In the genomic region with DNA sequence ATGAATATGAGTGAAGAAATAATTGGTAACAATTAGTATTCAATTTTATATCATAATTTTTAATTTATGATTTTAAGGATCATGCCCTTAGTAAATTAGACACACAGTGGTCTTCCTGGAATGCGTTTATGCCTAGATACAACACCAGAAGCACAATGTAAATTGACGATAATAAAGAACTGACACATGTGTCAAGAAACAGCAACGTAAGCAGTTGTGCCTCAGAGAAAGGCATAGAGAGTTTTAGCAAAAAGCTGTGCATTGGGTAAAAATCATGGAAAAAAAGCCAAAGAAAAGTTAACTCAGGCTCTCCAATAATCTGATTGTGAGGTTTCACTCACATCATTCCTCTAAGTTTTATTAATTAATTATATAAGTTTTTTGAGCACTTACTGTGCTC, we compare ENCODE assay signal across 30 cellular contexts. TPM values are rescaled to one million over a fixed set of nuclear protein-coding genes. Genes with fewer than 3 reads are reported as not detected.
"Had no signal": no experiment of that assay in that cellular context is flagged by ENCODE, and none has a peak within 500 bp of the region (broad histone marks: within the 10 kb centered on the region; RNA-seq: fewer than 3 reads in every experiment).

No MANE protein-coding gene starts in this region.

- H3K9me3 ChIP-seq: ovary, psoas muscle, suprapubic skin, thoracic aorta, thyroid gland, tibial nerve, upper lobe of left lung, vagina had no signal

- H3K4me3 ChIP-seq: neural progenitor cell, ovary, psoas muscle, skin epidermis, suprapubic skin, thyroid gland, upper lobe of left lung, vagina had no signal

- H3K79me2 ChIP-seq: parathyroid adenoma had no signal

- H2AFZ ChIP-seq: neural progenitor cell, parathyroid adenoma had no signal

- H3K9ac ChIP-seq: neural progenitor cell, parathyroid adenoma had no signal

- H3K27ac ChIP-seq: neural progenitor cell, ovary, parathyroid adenoma, psoas muscle, skin epidermis, suprapubic skin, thoracic aorta, upper lobe of left lung, vagina had no signal

- H3K4me2 ChIP-seq: neural progenitor cell had no signal

- DNase-seq: naive thymus-derived CD8-positive, alpha-beta T cell; occipital lobe; ovary; posterior cingulate gyrus; psoas muscle; right cardiac atrium; spleen; stimulated activated CD4-positive, alpha-beta T cell treated with anti-CD3 and anti-CD28 coated beads, Interleukin-12 subunit alpha, Interleukin-12 subunit beta, amount 100 ng/mL, for 4 hours; stimulated activated CD4-positive, alpha-beta T cell treated with anti-CD3 and anti-CD28 coated beads, Interleukin-1b, Interleukin-23, amount 100 ng/mL, for 48 hours; stimulated activated CD4-positive, alpha-beta T cell treated with anti-CD3 and anti-CD28 coated beads, Interleukin-4, amount 100 ng/mL, for 1 hour; stimulated activated CD4-positive, alpha-beta T cell treated with anti-CD3 and anti-CD28 coated beads, Interleukin-4, amount 100 ng/mL, for 4 hours; stimulated activated CD8-positive, alpha-beta memory T cell treated with anti-CD3 and anti-CD28 coated beads, Interleukin-4, amount 100 ng/mL, for 48 hours; stimulated activated naive CD4-positive, alpha-beta T cell; stimulated activated naive CD8-positive, alpha-beta T cell treated with anti-CD3 and anti-CD28 coated beads, Interleukin-15, amount 100 ng/mL, for 72 hours; stimulated activated naive CD8-positive, alpha-beta T cell treated with anti-CD3 and anti-CD28 coated beads, Interleukin-15, Interleukin-2, amounts not matched to agents 100 U/mL and 50 U/mL, for 24 hours; substantia nigra; thyroid gland; trophoblast cell; upper lobe of left lung had no signal

- ATAC-seq: naive thymus-derived CD8-positive, alpha-beta T cell; natural killer cell treated with Interleukin-12 subunit alpha and Interleukin-12 subunit beta and Interleukin-15 and Interleukin-18, amount 100 ng/mL, for 72 hours; psoas muscle; right cardiac atrium; stimulated activated memory B cell treated with anti-CD40 and anti-IgM and Interleukin-4, amounts not matched to agents 10 μg/mL and 1 μg/mL and 100 μg/mL, for 72 hours; stimulated activated naive CD8-positive, alpha-beta T cell treated with anti-CD3 and anti-CD28 coated beads, Interleukin-15, amount 100 ng/mL, for 72 hours; stimulated activated naive CD8-positive, alpha-beta T cell treated with anti-CD3 and anti-CD28 coated beads, Interleukin-15, Interleukin-2, amounts not matched to agents 100 U/mL and 50 U/mL, for 24 hours had no signal

- FAIRE-seq: urothelium cell line had no signal

- H3K36me3 ChIP-seq: neural progenitor cell, ovary, spleen, suprapubic skin, thoracic aorta, thyroid gland, tibial nerve, upper lobe of left lung, vagina had no signal

- H3K4me1 ChIP-seq: neural progenitor cell, parathyroid adenoma, psoas muscle, suprapubic skin, upper lobe of left lung, vagina had no signal

- H3K27me3 ChIP-seq: neural progenitor cell, ovary, spleen, suprapubic skin, thyroid gland, tibial nerve, upper lobe of left lung, vagina had no signal

RNA-seq across cellular contexts. Expression of a gene that starts 37.0 kb away (rescaled TPM):
- total RNA-seq: naive thymus-derived CD8-positive, alpha-beta T cell; natural killer cell treated with Interleukin-12 subunit alpha and Interleukin-12 subunit beta and Interleukin-15 and Interleukin-18, amount 100 ng/mL, for 72 hours; osteoblast; suprapubic skin; thoracic aorta had no signal
- polyA plus RNA-seq: naive thymus-derived CD8-positive, alpha-beta T cell; psoas muscle had no signal
